ENCODE assay signal across 9 cellular contexts in genomic region chr2:177784449-177784845, GRCh38.
DNase-seq lines count a peak whose midpoint lies in the region; ATAC-seq and TF ChIP-seq lines count a peak whose summit lies in the region.
"Had no signal": no experiment of that assay in that cellular context is flagged by ENCODE, and none has a peak within 500 bp of the region (broad histone marks: within the 10 kb centered on the region; RNA-seq: fewer than 3 reads in every experiment).

No MANE protein-coding gene starts in this region.

- H4K20me1 ChIP-seq in SK-N-SH (ENCODE audit: insufficient read depth): no peaks in the 10 kb centered on the region

- H3K9me2 ChIP-seq in SK-N-SH: no peaks in the 10 kb centered on the region

- peak overlapping the region; percentile 66 for H3K4me2 ChIP-seq in SK-N-SH

- no peaks in the 10 kb centered on the region for H3K79me2 ChIP-seq in SK-N-SH (ENCODE audit: insufficient read depth)

- H3K9me3 ChIP-seq in SK-N-SH: no peaks in the 10 kb centered on the region
- H3K9me3 ChIP-seq in right cardiac atrium (ENCODE audit: control insufficient read depth, low read length): no peaks in the 10 kb centered on the region
- no peaks in the 10 kb centered on the region for H3K9me3 ChIP-seq in ovary

- H3K9me3 Mint-ChIP-seq in stimulated activated memory B cell treated with anti-CD40 and anti-IgM and Interleukin-4, amounts not matched to agents 10 μg/mL and 1 μg/mL and 100 μg/mL, for 72 hours: peaks cover 5% of the 10 kb centered on the region

- H3K27me3 Mint-ChIP-seq in stimulated activated memory B cell treated with anti-CD40 and anti-IgM and Interleukin-4, amounts not matched to agents 10 μg/mL and 1 μg/mL and 100 μg/mL, for 72 hours: peaks cover 9% of the 10 kb centered on the region

- H2AFZ ChIP-seq in SK-N-SH (ENCODE audit: low read depth): peak overlapping the region; percentile 19; the same call in 1 of the 2 replicates

- POLR2A ChIA-PET in SK-N-SH (lab: Yijun Ruan, JAX): no interaction called here

- H3K4me1 Mint-ChIP-seq in stimulated activated memory B cell treated with anti-CD40 and anti-IgM and Interleukin-4, amounts not matched to agents 10 μg/mL and 1 μg/mL and 100 μg/mL, for 72 hours: peaks cover 10% of the 10 kb centered on the region

- TF ChIP-seq RAD21 in SK-N-SH (IDR thresholded peaks at IDR 0.05; ENCODE audit: low read length): no peak

- H3K36me3 ChIP-seq in SK-N-SH (replicated peaks in 1 of 2; ENCODE audit: control insufficient read depth in 1 of 2, insufficient read depth in 2 of 2, low read length in 1 of 2) (no peaks in the 10 kb centered on the region), ovary (no peaks in the 10 kb centered on the region)

- TF ChIP-seq CTCF in SK-N-SH (IDR thresholded peaks at IDR 0.05) (no peak), ovary (IDR thresholded peaks at IDR 0.05) (no peak)

- DNase-seq in ACHN (peak; percentile 40), SK-N-SH (no peak), right cardiac atrium (no peak), ovary (no peak), GM19238 (ENCODE audit: insufficient read length, low spot score) (no peak), RKO (ENCODE audit: low spot score) (no peak)
- DNase-seq: Kasumi-1 had no signal

- no peaks in the 10 kb centered on the region for H3F3A ChIP-seq in SK-N-SH (replicated peaks; ENCODE audit: insufficient read depth)

- H3K27ac ChIP-seq in SK-N-SH (ENCODE audit: low read depth in 2 of 2, low read length in 1 of 2): peak overlapping the region; percentile 42 to 60; a peak in 2 of 4 replicates
- H3K27ac ChIP-seq in right cardiac atrium (ENCODE audit: low read length): no peak overlapping the region
- H3K27ac ChIP-seq in ovary: no peak overlapping the region

- H3K9ac ChIP-seq in SK-N-SH: no peak overlapping the region

- no peak overlapping the region for H3K4me3 Mint-ChIP-seq in stimulated activated memory B cell treated with anti-CD40 and anti-IgM and Interleukin-4, amounts not matched to agents 10 μg/mL and 1 μg/mL and 100 μg/mL, for 72 hours

- H3K4me1 ChIP-seq in SK-N-SH (ENCODE audit: control insufficient read depth in 1 of 2, insufficient read depth in 2 of 2, low read depth in 1 of 2, low read length in 1 of 2) (no peaks in the 10 kb centered on the region; a peak in 2 of 4 replicates), right cardiac atrium (ENCODE audit: control insufficient read depth, insufficient read depth, low read length) (no peaks in the 10 kb centered on the region), ovary (ENCODE audit: insufficient read depth) (no peaks in the 10 kb centered on the region)

- CTCF ChIA-PET in SK-N-SH (lab: Yijun Ruan, JAX): interaction anchor here (0.8 to 2.4 kb wide), 2 partner anchors 12 to 15 kb away, joined by 5 to 10 read pairs; no protein-coding TSS in a partner anchor

- intact Hi-C loops in right cardiac atrium (cut with DNase I) (no loop called here), ovary (cut with DNase I) (no loop called here)

- H3K36me3 Mint-ChIP-seq in stimulated activated memory B cell treated with anti-CD40 and anti-IgM and Interleukin-4, amounts not matched to agents 10 μg/mL and 1 μg/mL and 100 μg/mL, for 72 hours: no peaks in the 10 kb centered on the region

- no peak for TF ChIP-seq POLR2A in ovary (IDR thresholded peaks at IDR 0.05)

- ATAC-seq in GM21423 (IDR thresholded peaks at IDR 0.05; ENCODE audit: unreplicated experiment) (peak; percentile 9), right cardiac atrium (peak; percentile 31 to 51)
- ATAC-seq in stimulated activated memory B cell treated with anti-CD40 and anti-IgM and Interleukin-4, amounts not matched to agents 10 μg/mL and 1 μg/mL and 100 μg/mL, for 72 hours: no peak

- in situ Hi-C loops in ACHN (cut with HindIII; ENCODE audit: low pct_ligation_motif_present, low pct_unique_long_range_greater_than_20kb, low sequenced_read_pairs): no loop called here

- peak overlapping the region; percentile 3 to 40; a peak in 2 of 4 replicates for H3K4me3 ChIP-seq in SK-N-SH (ENCODE audit: low read depth in 2 of 2, low read length in 1 of 2)
- no peak overlapping the region for H3K4me3 ChIP-seq in right cardiac atrium (ENCODE audit: low read length)
- no peak overlapping the region for H3K4me3 ChIP-seq in ovary

- TF ChIP-seq EP300 in SK-N-SH (IDR thresholded peaks at IDR 0.05; ENCODE audit: borderline replicate concordance in 1 of 2, low read depth in 1 of 2, low read length in 1 of 2) (no peak), ovary (IDR thresholded peaks at IDR 0.05) (no peak)

- H3K27me3 ChIP-seq in SK-N-SH (ENCODE audit: insufficient read depth) (no peaks in the 10 kb centered on the region), right cardiac atrium (ENCODE audit: control insufficient read depth, insufficient read depth) (no peaks in the 10 kb centered on the region), ovary (no peaks in the 10 kb centered on the region)

- no peak overlapping the region for H3K27ac Mint-ChIP-seq in stimulated activated memory B cell treated with anti-CD40 and anti-IgM and Interleukin-4, amounts not matched to agents 10 μg/mL and 1 μg/mL and 100 μg/mL, for 72 hours

TF ChIP-seq in SK-N-SH, 30 proteins besides CTCF, POLR2A, EP300 and RAD21:
- TF ChIP-seq JUND (IDR thresholded peaks at IDR 0.05) (no peak), USF1 (IDR thresholded peaks at IDR 0.05; ENCODE audit: borderline replicate concordance, low read depth) (peak; percentile 9; the same call in 1 of the 2 replicates)

Comparison
In these comparisons a context has a peak if more than half of its experiments do, and no peak if none do; other contexts are left out.
1. H3K27ac ChIP-seq: peak in SK-N-SH (2 of 2); none in right cardiac atrium (single experiment) and ovary (0 of 2).
2. H3K4me3 ChIP-seq: peak in SK-N-SH (2 of 2); none in right cardiac atrium (single experiment) and ovary (single experiment).